17 cellular contexts compared by ENCODE assay signal in genomic region chr3:181534881-181535280, GRCh38.
"Had no signal": no experiment of that assay in that cellular context is flagged by ENCODE, and none has a peak within 500 bp of the region (broad histone marks: within the 10 kb centered on the region; RNA-seq: fewer than 3 reads in every experiment).

No MANE protein-coding gene starts in this region.

- H3K9me3 ChIP-seq: ascending aorta, esophagus muscularis mucosa, ovary, sigmoid colon had no signal

- H3K27ac Mint-ChIP-seq: activated naive CD8-positive, alpha-beta T cell treated with anti-CD3 and anti-CD28 coated beads, Interleukin-2, amount 50 U/mL, for 24 hours; activated T-helper 1 cell treated with anti-CD3 and anti-CD28 coated beads, Interleukin-12 subunit alpha, Interleukin-12 subunit beta, Interleukin-2, Interleukin-4 antibody, amounts not matched to agents 30 ng/mL and 10 ng/mL and 1 ng/mL, durations not matched to agents 14 hours and 24 hours and 36 hours; immature natural killer cell; nephron; stimulated activated naive CD8-positive, alpha-beta T cell treated with anti-CD3 and anti-CD28 coated beads, Interleukin-15, Interleukin-2, amounts not matched to agents 100 ng/mL and 50 ng/mL, for 24 hours; T-helper 17 cell; type B pancreatic cell had no signal

- H3K27me3 ChIP-seq: ascending aorta, esophagus muscularis mucosa, ovary, sigmoid colon, spleen had no signal

- H3K36me3 Mint-ChIP-seq: immature natural killer cell, type B pancreatic cell had no signal

- H3K4me3 ChIP-seq: ascending aorta, esophagus muscularis mucosa, ovary, sigmoid colon, spleen had no signal

- H3K27me3 Mint-ChIP-seq: activated naive CD8-positive, alpha-beta T cell treated with anti-CD3 and anti-CD28 coated beads, Interleukin-2, amount 50 U/mL, for 24 hours; stimulated activated naive CD8-positive, alpha-beta T cell treated with anti-CD3 and anti-CD28 coated beads, Interleukin-15, Interleukin-2, amounts not matched to agents 100 ng/mL and 50 ng/mL, for 24 hours; T-helper 17 cell had no signal

- H3K27ac ChIP-seq: ascending aorta, esophagus muscularis mucosa, ovary, sigmoid colon, spleen had no signal

- H3K9me3 Mint-ChIP-seq: nephron, type B pancreatic cell had no signal

- ATAC-seq: activated CD4-positive, CD25-positive, alpha-beta regulatory T cell treated with anti-CD3 and anti-CD28 coated beads, Interleukin-2, amount 50 U/mL, for 24 hours; activated naive CD8-positive, alpha-beta T cell treated with anti-CD3 and anti-CD28 coated beads, Interleukin-2, amount 50 U/mL, for 24 hours; T-helper 17 cell had no signal

- H3K4me1 ChIP-seq: ascending aorta, esophagus muscularis mucosa, sigmoid colon, spleen had no signal

- DNase-seq: activated CD4-positive, alpha-beta T cell treated with anti-CD3 and anti-CD28 coated beads, Interleukin-2, amount 50 U/mL, for 1 hour; activated CD8-positive, alpha-beta memory T cell treated with anti-CD3 and anti-CD28 coated beads for 24 hours; activated naive CD4-positive, alpha-beta T cell; activated naive CD8-positive, alpha-beta T cell treated with anti-CD3 and anti-CD28 coated beads, Interleukin-2, amount 50 U/mL, for 24 hours; glutamatergic neuron; immature natural killer cell; ovary; sigmoid colon; spleen; T-helper 17 cell had no signal

- H3K36me3 ChIP-seq: ascending aorta, esophagus muscularis mucosa, ovary, sigmoid colon, spleen had no signal

- H3K4me1 Mint-ChIP-seq: activated naive CD8-positive, alpha-beta T cell treated with anti-CD3 and anti-CD28 coated beads, Interleukin-2, amount 50 U/mL, for 24 hours; immature natural killer cell; nephron; T-helper 17 cell had no signal

- H3K4me3 Mint-ChIP-seq: activated naive CD8-positive, alpha-beta T cell treated with anti-CD3 and anti-CD28 coated beads, Interleukin-2, amount 50 U/mL, for 24 hours; activated T-helper 1 cell treated with anti-CD3 and anti-CD28 coated beads, Interleukin-12 subunit alpha, Interleukin-12 subunit beta, Interleukin-2, Interleukin-4 antibody, amounts not matched to agents 30 ng/mL and 10 ng/mL and 1 ng/mL, durations not matched to agents 14 hours and 24 hours and 36 hours; immature natural killer cell; nephron; stimulated activated naive CD8-positive, alpha-beta T cell treated with anti-CD3 and anti-CD28 coated beads, Interleukin-15, Interleukin-2, amounts not matched to agents 100 ng/mL and 50 ng/mL, for 24 hours; T-helper 17 cell; type B pancreatic cell had no signal
